In genomic region chr6:20269147-20269546, GRCh38 we compare ENCODE assay signal across 7 cellular contexts. TPM values are rescaled to one million over a fixed set of nuclear protein-coding genes. Genes with fewer than 3 reads are reported as not detected.
"Had no signal": no experiment of that assay in that cellular context is flagged by ENCODE, and none has a peak within 500 bp of the region (broad histone marks: within the 10 kb centered on the region; RNA-seq: fewer than 3 reads in every experiment).

No MANE protein-coding gene starts in this region.

- H3K27ac ChIP-seq: HL-60 had no signal

- H3K27ac Mint-ChIP-seq: IgD-negative memory B cell had no signal

- H3K4me3 Mint-ChIP-seq: IgD-negative memory B cell had no signal

- H3K36me3 Mint-ChIP-seq: IgD-negative memory B cell had no signal

- H3K4me3 ChIP-seq: K562 had no signal

- ATAC-seq: HepG2, K562 had no signal

- DNase-seq: IMR-90, KBM-7, KG1 had no signal

RNA-seq across cellular contexts. Expression of gene MBOAT1, which starts 56.9 kb away (rescaled TPM):
- total RNA-seq: HepG2 had no signal
